In the genomic region with DNA sequence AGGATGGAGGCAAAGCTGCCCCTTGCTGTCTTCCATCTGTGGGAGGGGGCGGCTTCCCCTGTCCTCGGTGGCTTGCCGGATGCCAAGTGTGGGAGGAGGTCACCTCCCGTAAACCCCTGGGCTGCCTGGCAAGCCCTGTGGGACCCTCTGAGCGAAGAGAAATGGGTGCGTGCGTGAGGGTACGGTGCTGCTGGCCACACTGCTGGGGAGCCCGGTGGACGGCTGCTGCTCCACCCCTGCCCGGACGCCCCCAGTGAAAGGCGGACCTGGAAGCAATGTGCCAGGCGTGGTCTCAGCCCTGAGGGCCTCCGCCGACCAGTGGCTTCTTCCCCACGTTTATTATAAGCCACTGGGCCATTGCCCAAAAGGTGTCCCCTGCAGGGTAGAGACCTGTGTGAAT, we compare ENCODE assay signal across 19 cellular contexts. TPM values are rescaled to one million over a fixed set of nuclear protein-coding genes. Genes with fewer than 3 reads are reported as not detected.
DNase-seq lines count a peak whose midpoint lies in the region; ATAC-seq and TF ChIP-seq lines count a peak whose summit lies in the region.
"Had no signal": no experiment of that assay in that cellular context is flagged by ENCODE, and none has a peak within 500 bp of the region (broad histone marks: within the 10 kb centered on the region; RNA-seq: fewer than 3 reads in every experiment).

No MANE protein-coding gene starts in this region.

- H3K4ac ChIP-seq in mesenchymal stem cell (ENCODE audit: low read depth in 1 of 2, low read length in 2 of 2) = no peak overlapping the region

- no peak overlapping the region for H3K18ac ChIP-seq in mesenchymal stem cell (ENCODE audit: low read depth in 1 of 2, low read length in 2 of 2)

- H3K27me3 ChIP-seq in left ventricle myocardium inferior (ENCODE audit: low read depth) (no peaks in the 10 kb centered on the region), right cardiac atrium (ENCODE audit: control insufficient read depth, insufficient read depth) (no peaks in the 10 kb centered on the region), mesenchymal stem cell (ENCODE audit: control insufficient read depth in 1 of 2, insufficient read depth in 1 of 2, low read length in 2 of 2) (no peaks in the 10 kb centered on the region)
- H3K27me3 ChIP-seq: BLaER1 treated with 17β-estradiol and CSF1 and Interleukin-3, amounts not matched to agents 10 nM and 100 nM had no signal

- no peak overlapping the region for H3K9ac ChIP-seq in mesenchymal stem cell (ENCODE audit: low read length)

- H3K4me3 ChIP-seq in left ventricle myocardium inferior (no peak overlapping the region), right cardiac atrium (ENCODE audit: low read length) (no peak overlapping the region), mesenchymal stem cell (ENCODE audit: insufficient read depth in 1 of 2, low read depth in 1 of 2, low read length in 2 of 2) (no peak overlapping the region)
- H3K4me3 ChIP-seq: A549; BLaER1 treated with 17β-estradiol and CSF1 and Interleukin-3, amounts not matched to agents 10 nM and 100 nM; GM12878 had no signal

- no peak overlapping the region for H3K4me2 ChIP-seq in mesenchymal stem cell (ENCODE audit: low read length, poor library complexity, severe bottlenecking)
- H3K4me2 ChIP-seq: A549; BLaER1 treated with 17β-estradiol and CSF1 and Interleukin-3, amounts not matched to agents 10 nM and 100 nM had no signal

- peaks cover 9% of the 10 kb centered on the region for H3K79me1 ChIP-seq in mesenchymal stem cell (replicated peaks; ENCODE audit: low read length, poor library complexity, severe bottlenecking)

- H3K4me1 ChIP-seq in left ventricle myocardium inferior (peaks cover 26% of the 10 kb centered on the region), right cardiac atrium (ENCODE audit: control insufficient read depth, insufficient read depth, low read length) (no peaks in the 10 kb centered on the region), mesenchymal stem cell (ENCODE audit: control insufficient read depth, insufficient read depth, low read depth, low read length) (peaks cover 16% of the 10 kb centered on the region)

- H2AK5ac ChIP-seq in mesenchymal stem cell (ENCODE audit: low read length, severe bottlenecking) = no peak overlapping the region

- H4K8ac ChIP-seq in mesenchymal stem cell (ENCODE audit: low read length) = no peak overlapping the region

- H2BK5ac ChIP-seq in mesenchymal stem cell (ENCODE audit: low read depth, low read length, poor library complexity, severe bottlenecking) = no peak overlapping the region

- H4K91ac ChIP-seq in mesenchymal stem cell (ENCODE audit: low read length) = peak overlapping the region; percentile 48

- H3K36me3 ChIP-seq in left ventricle myocardium inferior (no peaks in the 10 kb centered on the region), mesenchymal stem cell (ENCODE audit: control insufficient read depth in 1 of 2, insufficient read depth in 2 of 2, low read depth in 1 of 2, low read length in 2 of 2) (peaks cover 0 to 4% of the 10 kb centered on the region in 2 experiments)
- H3K36me3 ChIP-seq: BLaER1 treated with 17β-estradiol and CSF1 and Interleukin-3, amounts not matched to agents 10 nM and 100 nM had no signal

- H3K9me3 ChIP-seq in left ventricle myocardium inferior (replicated peaks) (no peaks in the 10 kb centered on the region), right cardiac atrium (ENCODE audit: control insufficient read depth, low read length) (no peaks in the 10 kb centered on the region), mesenchymal stem cell (ENCODE audit: control insufficient read depth, low read length) (no peaks in the 10 kb centered on the region)
- H3K9me3 ChIP-seq: A549; BLaER1 treated with 17β-estradiol and CSF1 and Interleukin-3, amounts not matched to agents 10 nM and 100 nM; Caco-2 had no signal

- DNase-seq in Right ventricle myocardium inferior (ENCODE audit: missing footprints) (peak; percentile 60), left ventricle myocardium inferior (no peak), right cardiac atrium (peak in 2 of 3 donors; percentile 35 to 50), left cardiac atrium (no peak), mesenchymal stem cell (no peak), GM13976 (ENCODE audit: low spot score) (no peak)
- DNase-seq: AML-193; Caco-2; Calu3; CD4-positive, alpha-beta T cell; CD8-positive, alpha-beta T cell; DMS79 treated with DMSO at 0.1 percent for 48 hours; GDM1 had no signal

- 92% methylated on average over 17 of the region's 17 CpGs for WGBS in right cardiac atrium
- 93% methylated on average over 17 of the region's 17 CpGs for WGBS in mesenchymal stem cell

- peak overlapping the region in 1 of 2 experiments; percentile 67 for H2BK12ac ChIP-seq in mesenchymal stem cell (ENCODE audit: low read length in 2 of 2)

- no peak overlapping the region for H3K14ac ChIP-seq in mesenchymal stem cell (ENCODE audit: low read length in 2 of 2)

- ATAC-seq in Right ventricle myocardium inferior (no peak), right cardiac atrium (no peak), left cardiac atrium (no peak)
- ATAC-seq: A549; CD8-positive, alpha-beta T cell; GM12878 had no signal

- intact Hi-C loops in Right ventricle myocardium inferior (cut with DNase I) = loop anchor here (10.0 kb wide), 1 partner anchor 47 kb away; a partner anchor contains a TSS
- intact Hi-C loops in left ventricle myocardium inferior (cut with micrococcal nuclease) = no loop called here
- intact Hi-C loops in right cardiac atrium (cut with DNase I) = loop anchor here in 1 of 4 donors (10.0 kb wide), 1 partner anchor 227 kb away; no protein-coding TSS in a partner anchor
- intact Hi-C loops in left cardiac atrium (cut with DNase I) = no loop called here

- TF ChIP-seq CTCF in left ventricle myocardium inferior (IDR thresholded peaks at IDR 0.05; ENCODE audit: borderline replicate concordance) (no peak), GM13976 (IDR thresholded peaks at IDR 0.05; ENCODE audit: borderline replicate concordance, control extremely low read depth, extremely low read depth, insufficient read depth, missing control alignments) (no peak)

- H2AFZ ChIP-seq in mesenchymal stem cell (ENCODE audit: low read depth, low read length) = no peak overlapping the region

- H3K27ac ChIP-seq in left ventricle myocardium inferior (replicated peaks) (no peak overlapping the region), right cardiac atrium (ENCODE audit: low read length) (no peak overlapping the region), mesenchymal stem cell (ENCODE audit: low read length, poor library complexity, severe bottlenecking) (no peak overlapping the region)
- H3K27ac ChIP-seq: 22Rv1; A549; BLaER1 treated with 17β-estradiol and CSF1 and Interleukin-3, amounts not matched to agents 10 nM and 100 nM; C4-2B had no signal

- in situ Hi-C loops in GM13976 (cut with MboI; ENCODE audit: low sequenced_read_pairs, unreplicated experiment) = no loop called here

- H2BK120ac ChIP-seq in mesenchymal stem cell (ENCODE audit: low read depth, low read length) = no peak overlapping the region

- no peak overlapping the region for H2BK15ac ChIP-seq in mesenchymal stem cell (ENCODE audit: low read depth, poor library complexity, severe bottlenecking)

- H3K23ac ChIP-seq in mesenchymal stem cell (ENCODE audit: low read length in 2 of 2) = no peak overlapping the region

RNA-seq across cellular contexts. Expression of a gene that starts 4.6 kb away (rescaled TPM):
- total RNA-seq in Right ventricle myocardium inferior = 8.6 TPM
- 9.0 TPM for total RNA-seq in left ventricle myocardium inferior
- 10 to 100 TPM; 14.7 to 17.4 (median 17.1) TPM for total RNA-seq in right cardiac atrium
- 8.5 TPM for polyA plus RNA-seq in right cardiac atrium
- total RNA-seq in left cardiac atrium = 10 to 100 TPM; 15.4 to 18.7 TPM
- 14.5 TPM for polyA plus RNA-seq in mesenchymal stem cell (2013, experiment 1 of 2)
- polyA plus RNA-seq in mesenchymal stem cell (2013, experiment 2 of 2) = 13.8 TPM

RNA-seq across cellular contexts. Expression of a gene that starts 8.9 kb away (rescaled TPM):
- total RNA-seq in Right ventricle myocardium inferior (3.8 TPM), left ventricle myocardium inferior (3.5 TPM), right cardiac atrium (1 to 10 TPM; 4.5 to 4.9 (median 4.6) TPM), left cardiac atrium (1 to 10 TPM; 5.1 to 5.6 TPM)
- polyA plus RNA-seq in right cardiac atrium = 3.6 TPM
- polyA plus RNA-seq in mesenchymal stem cell (2013, experiment 1 of 2) = 5.2 TPM
- polyA plus RNA-seq in mesenchymal stem cell (2013, experiment 2 of 2) = 5.1 TPM

RNA-seq across cellular contexts. Expression of a gene that starts 10.9 kb away (rescaled TPM):
- total RNA-seq in Right ventricle myocardium inferior (not detected), left ventricle myocardium inferior (not detected), right cardiac atrium (under 1 TPM in 2 of 4 donors, not detected in 2; 0.36 to 0.37 TPM), left cardiac atrium (under 1 TPM in 1 of 2 donors, not detected in 1; 0.27 TPM)
- polyA plus RNA-seq in right cardiac atrium = 0.34 TPM
- polyA plus RNA-seq in mesenchymal stem cell (2013, experiment 1 of 2) = 0.15 TPM
- 0.26 TPM for polyA plus RNA-seq in mesenchymal stem cell (2013, experiment 2 of 2)
- total RNA-seq: CD4-positive, alpha-beta T cell had no signal
- polyA plus RNA-seq: BJ had no signal

RNA-seq across cellular contexts. Expression of a gene that starts 29.1 kb away (rescaled TPM):
- total RNA-seq in Right ventricle myocardium inferior (21.0 TPM), left ventricle myocardium inferior (22.4 TPM), right cardiac atrium (10 to 100 TPM; 17.4 to 21.7 (median 20.3) TPM), left cardiac atrium (10 to 100 TPM; 21.6 to 29.0 TPM)
- polyA plus RNA-seq in right cardiac atrium = 19.2 TPM
- 23.4 TPM for polyA plus RNA-seq in mesenchymal stem cell (2013, experiment 1 of 2)
- polyA plus RNA-seq in mesenchymal stem cell (2013, experiment 2 of 2) = 23.1 TPM

RNA-seq across cellular contexts. Expression of a gene that starts 50.0 kb away (rescaled TPM):
- total RNA-seq in Right ventricle myocardium inferior = 17.4 TPM
- total RNA-seq in left ventricle myocardium inferior = 20.3 TPM
- total RNA-seq in right cardiac atrium = 10 to 100 TPM; 20.9 to 26.0 (median 23.0) TPM
- 31.1 TPM for polyA plus RNA-seq in right cardiac atrium
- total RNA-seq in left cardiac atrium = 10 to 100 TPM; 17.9 to 20.7 TPM
- 20.5 TPM for polyA plus RNA-seq in mesenchymal stem cell (2013, experiment 1 of 2)
- 23.0 TPM for polyA plus RNA-seq in mesenchymal stem cell (2013, experiment 2 of 2)

Comparison
In these comparisons a context has a peak if more than half of its experiments do, and no peak if none do; other contexts are left out.
1. DNase-seq: peak in Right ventricle myocardium inferior (single experiment) and right cardiac atrium (2 of 3); none in left ventricle myocardium inferior (single experiment), left cardiac atrium (single experiment), mesenchymal stem cell (single experiment) and GM13976 (single experiment).